Comparison of ENCODE assay signal across 13 cellular contexts in genomic region chr17:29707212-29707571, GRCh38.
DNase-seq lines count a peak whose midpoint lies in the region; ATAC-seq and TF ChIP-seq lines count a peak whose summit lies in the region.
"Had no signal": no experiment of that assay in that cellular context is flagged by ENCODE, and none has a peak within 500 bp of the region (broad histone marks: within the 10 kb centered on the region; RNA-seq: fewer than 3 reads in every experiment).

No MANE protein-coding gene starts in this region.

- H3K36me3 ChIP-seq in Loucy (ENCODE audit: insufficient read depth, low read length) (peaks cover 8% of the 10 kb centered on the region; the same call in 1 of the 2 replicates), transverse colon (peaks cover 0 to 6% (median 0%) of the 10 kb centered on the region in 4 donors)
- H3K36me3 ChIP-seq in effector memory CD4-positive, alpha-beta T cell (ENCODE audit: control insufficient read depth, insufficient read depth, low read length) = peaks cover 3% of the 10 kb centered on the region

- no peaks in the 10 kb centered on the region for H3K27me3 ChIP-seq in Loucy (ENCODE audit: insufficient read depth, low read length, poor library complexity, severe bottlenecking)
- no peaks in the 10 kb centered on the region for H3K27me3 ChIP-seq in effector memory CD4-positive, alpha-beta T cell (replicated peaks; ENCODE audit: control insufficient read depth, insufficient read depth, low read length, poor library complexity, severe bottlenecking)
- H3K27me3 ChIP-seq in transverse colon = no peaks in the 10 kb centered on the region

- no peaks in the 10 kb centered on the region for H4K20me1 ChIP-seq in Loucy (ENCODE audit: insufficient read depth, low read length, poor library complexity, severe bottlenecking)

- H3K9ac ChIP-seq in Loucy (ENCODE audit: low read depth, low read length, poor library complexity, severe bottlenecking) = peak overlapping the region; percentile 50

- no peak for DNase-seq in activated naive CD4-positive, alpha-beta T cell treated with anti-CD3 and anti-CD28 coated beads, Interleukin-2, amount 50 U/mL, for 16 hours
- DNase-seq in effector memory CD4-positive, alpha-beta T cell = no peak
- DNase-seq in transverse colon = no peak
- DNase-seq in NCI-H1092 treated with DMSO at 0.1 percent for 48 hours (lab: John Stamatoyannopoulos, UW) = no peak
- DNase-seq in NCI-H2107 treated with DMSO at 0.1 percent for 48 hours (lab: John Stamatoyannopoulos, UW; ENCODE audit: unreplicated experiment) = no peak
- DNase-seq: aorta, erythroblast, NCI-H1105 treated with DMSO at 0.1 percent for 48 hours, nucleus accumbens, PC-3 had no signal

- no peak for ATAC-seq in HG03095 (IDR thresholded peaks at IDR 0.05; ENCODE audit: unreplicated experiment)
- ATAC-seq: PC-3 had no signal

- peak overlapping the region; percentile 86 for H3K4me3 Mint-ChIP-seq in activated naive CD4-positive, alpha-beta T cell treated with anti-CD3 and anti-CD28 coated beads, Interleukin-2, amount 50 U/mL, for 24 hours

- TF ChIP-seq CTCF in Loucy (conservative IDR thresholded peaks at IDR 0.05; ENCODE audit: low read length) = no peak
- TF ChIP-seq CTCF in transverse colon (IDR thresholded peaks at IDR 0.05) = no peak

- peaks cover 11% of the 10 kb centered on the region for H3F3A ChIP-seq in Loucy (ENCODE audit: low read depth)

- no peaks in the 10 kb centered on the region for H3K9me3 Mint-ChIP-seq in activated naive CD4-positive, alpha-beta T cell treated with anti-CD3 and anti-CD28 coated beads, Interleukin-2, amount 50 U/mL, for 24 hours

- H3K9me3 ChIP-seq in Loucy (ENCODE audit: insufficient read depth, low read depth, low read length) = no peaks in the 10 kb centered on the region
- no peaks in the 10 kb centered on the region for H3K9me3 ChIP-seq in effector memory CD4-positive, alpha-beta T cell (ENCODE audit: control insufficient read depth, low read length)
- H3K9me3 ChIP-seq in transverse colon = no peaks in the 10 kb centered on the region

- H3K27ac Mint-ChIP-seq in activated naive CD4-positive, alpha-beta T cell treated with anti-CD3 and anti-CD28 coated beads, Interleukin-2, amount 50 U/mL, for 24 hours = peak overlapping the region; percentile 96

- no peak for TF ChIP-seq POLR2A in transverse colon (IDR thresholded peaks at IDR 0.05)

- H3K4me3 ChIP-seq in Loucy (ENCODE audit: low read length, poor library complexity, severe bottlenecking) (no peak overlapping the region), transverse colon (no peak overlapping the region)
- H3K4me3 ChIP-seq in effector memory CD4-positive, alpha-beta T cell (ENCODE audit: insufficient read depth, low read depth, low read length, poor library complexity, severe bottlenecking) = peak overlapping the region; percentile 2

- peaks cover 25% of the 10 kb centered on the region for H3K79me2 ChIP-seq in Loucy (ENCODE audit: insufficient read depth, low read length)

- H3K9me2 ChIP-seq in Loucy (replicated peaks; ENCODE audit: low read depth, low read length) = no peaks in the 10 kb centered on the region

- peaks cover 38% of the 10 kb centered on the region for H3K4me1 ChIP-seq in Loucy (ENCODE audit: insufficient read depth, low read length, poor library complexity, severe bottlenecking)
- peaks cover 10% of the 10 kb centered on the region for H3K4me1 ChIP-seq in effector memory CD4-positive, alpha-beta T cell (ENCODE audit: control insufficient read depth, insufficient read depth, low read length, poor library complexity, severe bottlenecking)
- H3K4me1 ChIP-seq in transverse colon = peaks cover 0 to 17% (median 0%) of the 10 kb centered on the region in 4 donors

- intact Hi-C loops in transverse colon (cut with DNase I; ENCODE audit: low total_unique reads) = no loop called here

- in situ Hi-C loops in transverse colon (cut with MboI; ENCODE audit: low pct_ligation_motif_present in 1 of 4, low pct_unique_long_range_greater_than_20kb in 1 of 4, low sequenced_read_pairs in 3 of 4) = no loop called here

- H3K27me3 Mint-ChIP-seq in activated naive CD4-positive, alpha-beta T cell treated with anti-CD3 and anti-CD28 coated beads, Interleukin-2, amount 50 U/mL, for 24 hours = no peaks in the 10 kb centered on the region

- H3K27ac ChIP-seq in effector memory CD4-positive, alpha-beta T cell (ENCODE audit: insufficient read depth, low read length, poor library complexity, severe bottlenecking) = peak overlapping the region; percentile 77
- peak overlapping the region; percentile 56 to 74 (median 62) for H3K27ac ChIP-seq in transverse colon

- peak overlapping the region; percentile 68 for H3K4me2 ChIP-seq in Loucy (ENCODE audit: low read depth, low read length, poor library complexity, severe bottlenecking)

- no peak for TF ChIP-seq EP300 in transverse colon (IDR thresholded peaks at IDR 0.05; ENCODE audit: low read depth)

- H3K36me3 Mint-ChIP-seq in activated naive CD4-positive, alpha-beta T cell treated with anti-CD3 and anti-CD28 coated beads, Interleukin-2, amount 50 U/mL, for 24 hours = peaks cover 18% of the 10 kb centered on the region

- peaks cover 75% of the 10 kb centered on the region for H3K4me1 Mint-ChIP-seq in activated naive CD4-positive, alpha-beta T cell treated with anti-CD3 and anti-CD28 coated beads, Interleukin-2, amount 50 U/mL, for 24 hours

- H2AFZ ChIP-seq in Loucy (ENCODE audit: low read length) = no peak overlapping the region
